ENCODE assay signal across 8 cellular contexts in the genomic region with DNA sequence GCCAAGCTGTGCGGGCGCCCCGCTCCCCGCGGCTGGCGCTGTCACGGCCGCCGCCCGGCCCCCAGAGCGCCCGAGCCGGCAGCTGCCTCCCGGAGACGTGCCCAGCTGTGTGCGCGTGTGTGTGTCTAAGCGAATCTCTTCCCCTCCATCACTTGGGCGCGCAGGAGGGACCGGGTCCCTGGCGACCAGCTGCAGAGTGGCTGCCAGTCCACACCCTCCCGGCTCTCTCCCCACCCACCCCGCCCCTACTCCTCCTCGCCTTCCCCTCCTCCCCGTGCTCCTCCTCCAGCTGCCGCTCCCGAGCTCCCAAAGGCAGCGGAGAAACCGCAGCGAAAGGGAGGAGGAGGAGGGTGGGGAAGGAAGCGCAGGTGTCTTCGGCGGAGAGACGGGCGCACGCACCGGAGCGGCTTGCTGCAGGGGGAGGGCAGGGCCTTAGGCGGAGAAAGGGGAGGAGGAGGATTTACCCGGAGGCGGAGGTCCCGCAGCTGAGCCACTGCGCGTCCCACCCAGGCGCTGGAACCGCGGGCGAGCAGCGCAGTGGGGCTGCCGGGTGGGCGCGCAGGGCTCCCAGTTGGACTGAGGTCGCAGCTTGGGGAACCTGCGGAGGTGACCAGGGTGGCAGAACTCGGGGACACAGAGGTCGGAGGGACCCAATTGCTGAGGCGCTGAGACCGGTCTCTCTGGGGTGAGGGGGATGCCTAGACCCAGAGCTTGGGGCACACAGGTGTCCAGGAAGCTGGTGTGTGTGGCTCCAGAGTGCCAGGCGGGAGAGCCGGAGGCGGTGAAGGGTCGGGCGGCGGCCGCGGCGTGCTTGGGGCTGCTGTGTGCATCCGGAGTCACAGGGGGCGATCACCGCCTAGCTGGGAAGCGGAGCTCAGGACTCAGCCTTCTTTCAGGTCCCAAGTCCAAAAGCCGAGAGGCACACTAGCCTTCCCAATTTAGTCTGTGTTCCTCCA. TPM values are rescaled to one million over a fixed set of nuclear protein-coding genes. Genes with fewer than 3 reads are reported as not detected.
DNase-seq lines count a peak whose midpoint lies in the region; ATAC-seq and FAIRE-seq lines count a peak whose summit lies in the region.

A gene with protein sequence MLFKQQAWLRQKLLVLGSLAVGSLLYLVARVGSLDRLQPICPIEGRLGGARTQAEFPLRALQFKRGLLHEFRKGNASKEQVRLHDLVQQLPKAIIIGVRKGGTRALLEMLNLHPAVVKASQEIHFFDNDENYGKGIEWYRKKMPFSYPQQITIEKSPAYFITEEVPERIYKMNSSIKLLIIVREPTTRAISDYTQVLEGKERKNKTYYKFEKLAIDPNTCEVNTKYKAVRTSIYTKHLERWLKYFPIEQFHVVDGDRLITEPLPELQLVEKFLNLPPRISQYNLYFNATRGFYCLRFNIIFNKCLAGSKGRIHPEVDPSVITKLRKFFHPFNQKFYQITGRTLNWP (minus strand): TSS at position 198 of the 956 bp plus-strand sequence. CDS start 280,178 bp downstream, outside the sequence.

- peaks cover 0 to 1% of the 10 kb centered on the region in 2 donors for H3K4me1 Mint-ChIP-seq in immature natural killer cell

- H3K36me3 Mint-ChIP-seq in immature natural killer cell, result peaks cover 0 to 4% (median 0%) of the 10 kb centered on the region in 3 donors

- no peak for FAIRE-seq in urothelium cell line (lab: Jason Lieb, UNC)

- H3K4me3 ChIP-seq in SK-N-MC, result peak within 1 kb of the TSS; percentile 87

- peaks cover 5 to 10% (median 6%) of the 10 kb centered on the region in 3 donors for H3K27me3 Mint-ChIP-seq in immature natural killer cell (ENCODE audit: low read depth in 3 of 3)

- no peak within 1 kb of the TSS for H3K4me3 Mint-ChIP-seq in immature natural killer cell

- peaks cover 5 to 10% (median 5%) of the 10 kb centered on the region in 6 donors for H3K9me3 Mint-ChIP-seq in immature natural killer cell

- peak; percentile 17 for DNase-seq in EL
- DNase-seq in HK-2 (ENCODE audit: unreplicated experiment), result peak; percentile 60
- no peak for DNase-seq in SK-N-MC (ENCODE audit: low read depth, low spot score)
- peak; percentile 39 for DNase-seq in mucosa of gallbladder (ENCODE audit: low spot score)
- DNase-seq in urothelium cell line (ENCODE audit: low spot score), result peak; percentile 64
- DNase-seq in immature natural killer cell, result no peak

- H3K36me3 ChIP-seq in SK-N-MC (ENCODE audit: insufficient read depth, low read length), result no peaks in the 10 kb centered on the region

- H3K9me3 ChIP-seq in SK-N-MC (ENCODE audit: low read depth, low read length), result no peaks in the 10 kb centered on the region

- ATAC-seq in esophagus mucosa, result peak; percentile 13
- no peak for ATAC-seq in HG02840 (IDR thresholded peaks at IDR 0.05; ENCODE audit: low FRiP score, unreplicated experiment)

- no peak within 1 kb of the TSS for H3K27ac Mint-ChIP-seq in immature natural killer cell

- H3K9ac ChIP-seq in SK-N-MC (ENCODE audit: insufficient read length), result no peak within 1 kb of the TSS

- no peak within 1 kb of the TSS for H3K27ac ChIP-seq in SK-N-MC

RNA-seq across cellular contexts. Expression of the gene that starts here (rescaled TPM):
- total RNA-seq in esophagus mucosa (not detected), mucosa of gallbladder (0.26 TPM)
- polyA plus RNA-seq in immature natural killer cell, result not detected

Comparison
In these comparisons a context has a peak if more than half of its experiments do, and no peak if none do; other contexts are left out.
1. Peak in ATAC-seq in esophagus mucosa; RNA of the gene not detected or under 1 TPM.
2. Peak in DNase-seq in mucosa of gallbladder; RNA of the gene not detected or under 1 TPM.
3. DNase-seq: peak in EL (single experiment), HK-2 (single experiment) and urothelium cell line (single experiment); none in SK-N-MC (single experiment) and immature natural killer cell (0 of 3).